In the genomic region with DNA sequence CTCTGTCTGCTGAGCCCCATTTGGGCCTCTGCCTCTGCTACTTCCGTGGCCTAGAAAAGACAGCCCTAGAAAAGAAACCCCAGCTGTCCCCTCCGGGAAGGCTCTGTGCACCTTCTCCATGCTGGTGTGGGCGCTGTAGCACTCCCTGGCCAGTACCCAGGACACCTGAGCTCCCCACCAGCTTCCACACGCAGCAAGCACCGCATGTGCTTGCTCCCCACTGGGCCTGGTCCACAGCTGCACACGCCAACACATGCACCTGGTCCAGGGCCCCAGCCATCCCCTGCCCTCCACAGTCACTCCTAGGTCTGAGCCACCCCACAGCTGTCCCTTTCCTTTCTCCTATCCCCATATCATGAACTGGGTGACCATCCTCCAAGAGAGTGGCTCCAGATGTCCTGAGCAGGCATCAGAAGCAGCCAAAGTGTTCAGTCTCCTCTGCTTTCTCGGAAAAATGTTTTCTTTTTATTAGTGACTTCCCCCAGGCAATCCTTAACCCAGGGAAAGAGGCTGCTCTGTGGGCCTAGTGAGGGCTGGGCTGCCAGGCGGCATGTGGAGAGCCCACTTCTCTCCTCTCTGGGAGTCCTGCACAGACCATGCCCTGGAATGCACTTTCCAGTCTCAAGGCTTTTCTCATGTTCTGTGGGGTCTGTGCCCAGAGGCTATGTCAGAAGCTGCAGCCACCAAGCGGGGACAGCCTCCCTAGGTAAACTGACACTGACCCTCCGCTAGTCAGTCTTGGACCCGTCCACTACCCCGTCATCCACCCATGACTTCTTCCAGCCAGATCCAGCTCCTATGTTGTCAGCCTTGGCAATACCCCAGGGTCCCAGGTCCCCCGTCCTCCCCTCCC, we compare ENCODE assay signal across 17 cellular contexts.
A peak's percentile ranks its signal among the peaks of the same experiment; 100 is the strongest.
DNase-seq lines count a peak whose midpoint lies in the region; ATAC-seq and TF ChIP-seq lines count a peak whose summit lies in the region.
"Had no signal": no experiment of that assay in that cellular context is flagged by ENCODE, and none has a peak within 500 bp of the region (broad histone marks: within the 10 kb centered on the region; RNA-seq: fewer than 3 reads in every experiment).

No MANE protein-coding gene starts in this region.

- H3K27ac ChIP-seq in breast epithelium (peak overlapping the region; percentile 32 to 62), sigmoid colon (peak overlapping the region in 3 of 4 donors; percentile 43 to 53 (median 51)), body of pancreas (peak overlapping the region in 1 of 4 donors; percentile 77), GM23248 (no peak overlapping the region), MM.1S (ENCODE audit: low read length) (no peak overlapping the region)
- H3K27ac ChIP-seq: 22Rv1, PC-9 had no signal

- intact Hi-C loops in breast epithelium (cut with DNase I; ENCODE audit: low total_unique reads) (no loop called here), MCF 10A (cut with micrococcal nuclease) (no loop called here), sigmoid colon (cut with DNase I) (no loop called here), body of pancreas (cut with DNase I) (no loop called here)

- TF ChIP-seq CTCF in breast epithelium (IDR thresholded peaks at IDR 0.05) (no peak), MCF 10A (IDR thresholded peaks at IDR 0.05; ENCODE audit: unreplicated experiment) (no peak), sigmoid colon (IDR thresholded peaks at IDR 0.05) (no peak), body of pancreas (IDR thresholded peaks at IDR 0.05) (no peak), MM.1S (IDR thresholded peaks at IDR 0.05; ENCODE audit: low read length) (no peak)

- CTCF ChIA-PET in MCF 10A (lab: Yijun Ruan, JAX), result no interaction called here

- H3K79me2 ChIP-seq in GM23248 (ENCODE audit: insufficient read depth), result no peaks in the 10 kb centered on the region
- no peaks in the 10 kb centered on the region for H3K79me2 ChIP-seq in MM.1S (ENCODE audit: low read length)

- DNase-seq in breast epithelium (ENCODE audit: low spot score in 2 of 2) (no peak), MCF 10A (ENCODE audit: unreplicated experiment) (no peak), sigmoid colon (no peak), cerebellar cortex (ENCODE audit: low spot score) (no peak), body of pancreas (no peak), GM23248 (no peak), MM.1S (no peak)
- no peak for DNase-seq in natural killer cell treated with Interleukin-12 subunit alpha and Interleukin-12 subunit beta and Interleukin-15 and Interleukin-18, amount 100 ng/mL, for 72 hours (ENCODE audit: low spot score)
- DNase-seq: CD8-positive, alpha-beta T cell; GF-D8; GOT3; KG1; NCI-H1105; NCI-H1694 treated with DMSO at 0.1 percent for 48 hours; NCI-H774; PC-9 had no signal

- no peaks in the 10 kb centered on the region for H3K4me1 ChIP-seq in breast epithelium
- H3K4me1 ChIP-seq in sigmoid colon, result peaks cover 0 to 70% (median 46%) of the 10 kb centered on the region in 4 donors
- H3K4me1 ChIP-seq in body of pancreas, result peaks cover 40% of the 10 kb centered on the region
- peaks cover 4% of the 10 kb centered on the region for H3K4me1 ChIP-seq in GM23248 (ENCODE audit: insufficient read depth)
- H3K4me1 ChIP-seq in MM.1S (ENCODE audit: low read length), result no peaks in the 10 kb centered on the region

- H3K4me3 Mint-ChIP-seq in MCF 10A (ENCODE audit: unreplicated experiment), result no peak overlapping the region
- H3K4me3 Mint-ChIP-seq in natural killer cell treated with Interleukin-12 subunit alpha and Interleukin-12 subunit beta and Interleukin-15 and Interleukin-18, amount 100 ng/mL, for 72 hours, result no peak overlapping the region
- H3K4me3 Mint-ChIP-seq: CD8-positive, alpha-beta T cell had no signal

- in situ Hi-C loops in GM23248 (cut with MboI), result no loop called here

- POLR2A ChIA-PET in MCF 10A (lab: Yijun Ruan, JAX), result no interaction called here

- peak; percentile 44 to 45 for ATAC-seq in natural killer cell treated with Interleukin-12 subunit alpha and Interleukin-12 subunit beta and Interleukin-15 and Interleukin-18, amount 100 ng/mL, for 72 hours
- ATAC-seq in body of pancreas, result no peak
- ATAC-seq: CD8-positive, alpha-beta T cell had no signal

- peaks cover 10% of the 10 kb centered on the region for H3K36me3 Mint-ChIP-seq in MCF 10A (ENCODE audit: insufficient read depth, unreplicated experiment)
- H3K36me3 Mint-ChIP-seq in natural killer cell treated with Interleukin-12 subunit alpha and Interleukin-12 subunit beta and Interleukin-15 and Interleukin-18, amount 100 ng/mL, for 72 hours, result no peaks in the 10 kb centered on the region
- H3K36me3 Mint-ChIP-seq: CD8-positive, alpha-beta T cell had no signal

- no peaks in the 10 kb centered on the region for H3K9me3 Mint-ChIP-seq in MCF 10A (ENCODE audit: unreplicated experiment)
- no peaks in the 10 kb centered on the region for H3K9me3 Mint-ChIP-seq in natural killer cell treated with Interleukin-12 subunit alpha and Interleukin-12 subunit beta and Interleukin-15 and Interleukin-18, amount 100 ng/mL, for 72 hours
- H3K9me3 Mint-ChIP-seq: CD8-positive, alpha-beta T cell had no signal

- WGBS in sigmoid colon, 2 donors, result 91 to 92% methylated on average over 13 of the region's 13 CpGs
- 86 to 92% methylated on average over 11 to 13 of the region's 13 CpGs for WGBS in body of pancreas, 2 donors
- 80 to 90% methylated on average over 8 to 13 of the region's 13 CpGs for WGBS in GM23248 (ENCODE audit: low coverage in 1 of 2, low lambda C conversion rate in 2 of 2, missing lambda C conversion rate in 2 of 2), 2 experiments

- H3K27ac Mint-ChIP-seq in MCF 10A (ENCODE audit: low read depth, unreplicated experiment), result no peak overlapping the region
- no peak overlapping the region for H3K27ac Mint-ChIP-seq in natural killer cell treated with Interleukin-12 subunit alpha and Interleukin-12 subunit beta and Interleukin-15 and Interleukin-18, amount 100 ng/mL, for 72 hours
- H3K27ac Mint-ChIP-seq: CD8-positive, alpha-beta T cell had no signal

- H3K4me2 ChIP-seq in GM23248 (ENCODE audit: unreplicated experiment) (no peak overlapping the region), MM.1S (ENCODE audit: low read depth, low read length) (no peak overlapping the region)
- H3K4me2 ChIP-seq: PC-9 had no signal

- H3K9ac ChIP-seq in GM23248 (no peak overlapping the region), MM.1S (ENCODE audit: low read length) (no peak overlapping the region)

- no peak for TF ChIP-seq EP300 in sigmoid colon (IDR thresholded peaks at IDR 0.05)

- no peaks in the 10 kb centered on the region for H3K36me3 ChIP-seq in breast epithelium
- no peaks in the 10 kb centered on the region for H3K36me3 ChIP-seq in sigmoid colon
- no peaks in the 10 kb centered on the region for H3K36me3 ChIP-seq in body of pancreas (replicated peaks in 1 of 2; ENCODE audit: insufficient read depth in 1 of 2, low read depth in 2 of 2)
- no peaks in the 10 kb centered on the region for H3K36me3 ChIP-seq in GM23248 (ENCODE audit: low read depth)
- no peaks in the 10 kb centered on the region for H3K36me3 ChIP-seq in MM.1S (replicated peaks; ENCODE audit: insufficient read depth, low read length)

- no peaks in the 10 kb centered on the region for H3K4me1 Mint-ChIP-seq in MCF 10A (ENCODE audit: insufficient read depth, unreplicated experiment)
- peaks cover 0 to 4% of the 10 kb centered on the region in 2 donors for H3K4me1 Mint-ChIP-seq in natural killer cell treated with Interleukin-12 subunit alpha and Interleukin-12 subunit beta and Interleukin-15 and Interleukin-18, amount 100 ng/mL, for 72 hours (ENCODE audit: low read depth in 2 of 2)

- H3K27me3 ChIP-seq in breast epithelium, result no peaks in the 10 kb centered on the region
- no peaks in the 10 kb centered on the region for H3K27me3 ChIP-seq in sigmoid colon
- H3K27me3 ChIP-seq in body of pancreas, result no peaks in the 10 kb centered on the region
- no peaks in the 10 kb centered on the region for H3K27me3 ChIP-seq in GM23248 (replicated peaks; ENCODE audit: insufficient read depth)
- no peaks in the 10 kb centered on the region for H3K27me3 ChIP-seq in MM.1S (replicated peaks; ENCODE audit: insufficient read depth, low read length)

- H3K9me2 ChIP-seq in GM23248 (ENCODE audit: insufficient read depth) (no peaks in the 10 kb centered on the region), MM.1S (replicated peaks; ENCODE audit: insufficient read depth, low read length) (no peaks in the 10 kb centered on the region)

- H3K4me3 ChIP-seq in breast epithelium (no peak overlapping the region), sigmoid colon (no peak overlapping the region), body of pancreas (no peak overlapping the region), GM23248 (no peak overlapping the region), MM.1S (ENCODE audit: low read length) (no peak overlapping the region)
- H3K4me3 ChIP-seq: PC-9 had no signal

- H3F3A ChIP-seq in GM23248 (ENCODE audit: insufficient read depth) (peaks cover 7% of the 10 kb centered on the region; the same call in 1 of the 2 replicates), MM.1S (ENCODE audit: insufficient read depth, low read length) (no peaks in the 10 kb centered on the region)

- H4K20me1 ChIP-seq in GM23248 (ENCODE audit: insufficient read depth), result no peaks in the 10 kb centered on the region
- no peaks in the 10 kb centered on the region for H4K20me1 ChIP-seq in MM.1S (ENCODE audit: insufficient read depth, low read length)

- BruUV-seq in MCF 10A (replicated peaks; lab: Mats Ljungman, UMichigan), result no TSS peak

- no peaks in the 10 kb centered on the region for H3K9me3 ChIP-seq in breast epithelium
- no peaks in the 10 kb centered on the region for H3K9me3 ChIP-seq in sigmoid colon
- H3K9me3 ChIP-seq in body of pancreas, result no peaks in the 10 kb centered on the region
- no peaks in the 10 kb centered on the region for H3K9me3 ChIP-seq in GM23248 (ENCODE audit: low read depth)
- no peaks in the 10 kb centered on the region for H3K9me3 ChIP-seq in MM.1S (replicated peaks; ENCODE audit: insufficient read depth, low read length)

- no peak overlapping the region for H2AFZ ChIP-seq in GM23248
- no peak overlapping the region for H2AFZ ChIP-seq in MM.1S (ENCODE audit: low read length)
- H2AFZ ChIP-seq: PC-9 had no signal

- no peak for TF ChIP-seq POLR2A in breast epithelium (IDR thresholded peaks at IDR 0.05)
- no peak for TF ChIP-seq POLR2A in sigmoid colon (IDR thresholded peaks at IDR 0.05)
- no peak for TF ChIP-seq POLR2A in body of pancreas (IDR thresholded peaks at IDR 0.05)

- H3K27me3 Mint-ChIP-seq in MCF 10A (ENCODE audit: insufficient read depth, unreplicated experiment), result no peaks in the 10 kb centered on the region
- H3K27me3 Mint-ChIP-seq in natural killer cell treated with Interleukin-12 subunit alpha and Interleukin-12 subunit beta and Interleukin-15 and Interleukin-18, amount 100 ng/mL, for 72 hours, result peaks cover 13 to 17% of the 10 kb centered on the region in 2 donors

Comparison
In these comparisons a context has a peak if more than half of its experiments do, and no peak if none do; other contexts are left out.
1. H3K27ac ChIP-seq: peak in breast epithelium (2 of 2) and sigmoid colon (3 of 4); none in GM23248 (single experiment) and MM.1S (single experiment).